Comparison of ENCODE assay signal across 36 cellular contexts in genomic region chr17:45808845-45809244, GRCh38. TPM values are rescaled to one million over a fixed set of nuclear protein-coding genes. Genes with fewer than 3 reads are reported as not detected.
"Had no signal": no experiment of that assay in that cellular context is flagged by ENCODE, and none has a peak within 500 bp of the region (broad histone marks: within the 10 kb centered on the region; RNA-seq: fewer than 3 reads in every experiment).

No MANE protein-coding gene starts in this region.

- H3K4me1 ChIP-seq: esophagus muscularis mucosa, foreskin keratinocyte, gastroesophageal sphincter, heart right ventricle, left lung, psoas muscle, sigmoid colon, tibial nerve, upper lobe of left lung had no signal

- H3K4me1 Mint-ChIP-seq: mesothelial cell of epicardium, naive B cell had no signal

- H3K36me3 Mint-ChIP-seq: mesothelial cell of epicardium; naive B cell; natural killer cell treated with Interleukin-12 subunit alpha and Interleukin-12 subunit beta and Interleukin-15 and Interleukin-18, amount 100 ng/mL, for 72 hours; stimulated activated naive B cell treated with anti-CD40 and anti-IgM and Interleukin-4, amounts not matched to agents 10 μg/mL and 1 μg/mL and 100 μg/mL, for 72 hours had no signal

- H3K9me3 Mint-ChIP-seq: naive B cell; natural killer cell treated with Interleukin-12 subunit alpha and Interleukin-12 subunit beta and Interleukin-15 and Interleukin-18, amount 100 ng/mL, for 72 hours; neural crest cell; stimulated activated naive B cell treated with anti-CD40 and anti-IgM and Interleukin-4, amounts not matched to agents 10 μg/mL and 1 μg/mL and 100 μg/mL, for 72 hours; stimulated activated naive CD8-positive, alpha-beta T cell treated with anti-CD3 and anti-CD28 coated beads, Interleukin-15, Interleukin-2, amounts not matched to agents 100 ng/mL and 50 ng/mL, for 24 hours had no signal

- H3K4me3 Mint-ChIP-seq: mesothelial cell of epicardium; naive B cell; natural killer cell treated with Interleukin-12 subunit alpha and Interleukin-12 subunit beta and Interleukin-15 and Interleukin-18, amount 100 ng/mL, for 72 hours; neural crest cell; stimulated activated naive B cell treated with anti-CD40 and anti-IgM and Interleukin-4, amounts not matched to agents 10 μg/mL and 1 μg/mL and 100 μg/mL, for 72 hours; stimulated activated naive CD8-positive, alpha-beta T cell treated with anti-CD3 and anti-CD28 coated beads, Interleukin-15, Interleukin-2, amounts not matched to agents 100 ng/mL and 50 ng/mL, for 24 hours had no signal

- H3K9me3 ChIP-seq: esophagus muscularis mucosa, gastroesophageal sphincter, heart right ventricle, left lung, mucosa of descending colon, ovary, psoas muscle, sigmoid colon, thoracic aorta, tibial nerve, upper lobe of left lung had no signal

- H3K4me3 ChIP-seq: coronary artery, esophagus muscularis mucosa, gastroesophageal sphincter, heart right ventricle, left lung, mucosa of descending colon, ovary, psoas muscle, sigmoid colon, thoracic aorta, tibial nerve, upper lobe of left lung had no signal

- H3K27ac Mint-ChIP-seq: mesothelial cell of epicardium; naive B cell; natural killer cell treated with Interleukin-12 subunit alpha and Interleukin-12 subunit beta and Interleukin-15 and Interleukin-18, amount 100 ng/mL, for 72 hours; stimulated activated naive B cell treated with anti-CD40 and anti-IgM and Interleukin-4, amounts not matched to agents 10 μg/mL and 1 μg/mL and 100 μg/mL, for 72 hours; stimulated activated naive CD8-positive, alpha-beta T cell treated with anti-CD3 and anti-CD28 coated beads, Interleukin-15, Interleukin-2, amounts not matched to agents 100 ng/mL and 50 ng/mL, for 24 hours had no signal

- DNase-seq: dermis blood vessel endothelial cell; effector memory CD4-positive, alpha-beta T cell; foreskin keratinocyte; heart right ventricle; hippocampal formation; left cardiac atrium; mesenchymal stem cell; mucosa of descending colon; naive B cell; nucleus accumbens; ovary; posterior cingulate gyrus; psoas muscle; sigmoid colon; stimulated activated CD4-positive, alpha-beta T cell treated with anti-CD3 and anti-CD28 coated beads, Interleukin-2, amount 100 ng/mL, for 24 hours; stimulated activated naive B cell treated with anti-CD40 and anti-IgM and Interleukin-4, amounts not matched to agents 10 μg/mL and 1 μg/mL and 100 μg/mL, for 72 hours had no signal

- H3K27me3 ChIP-seq: ovary, upper lobe of left lung had no signal

- H3K27ac ChIP-seq: coronary artery, esophagus muscularis mucosa, foreskin keratinocyte, gastroesophageal sphincter, heart right ventricle, left lung, ovary, psoas muscle, sigmoid colon, thoracic aorta, tibial nerve, upper lobe of left lung had no signal

- H3K36me3 ChIP-seq: esophagus muscularis mucosa, gastroesophageal sphincter, heart right ventricle, left lung, ovary, sigmoid colon, thoracic aorta, tibial nerve, upper lobe of left lung had no signal

- ATAC-seq: foreskin keratinocyte; gastroesophageal sphincter; heart right ventricle; left cardiac atrium; left lung; mucosa of descending colon; psoas muscle; stimulated activated naive B cell treated with anti-CD40 and anti-IgM and Interleukin-4, amounts not matched to agents 10 μg/mL and 1 μg/mL and 100 μg/mL, for 72 hours had no signal

RNA-seq across cellular contexts. Expression of gene CRHR1, which starts 24.7 kb away (rescaled TPM):
- total RNA-seq: dermis blood vessel endothelial cell; endothelial cell of umbilical vein; epithelial cell of proximal tubule; fibroblast of lung; foreskin keratinocyte; kidney epithelial cell; left cardiac atrium; left lung; lung microvascular endothelial cell; mucosa of descending colon; natural killer cell treated with Interleukin-12 subunit alpha and Interleukin-12 subunit beta and Interleukin-15 and Interleukin-18, amount 100 ng/mL, for 72 hours; renal cortical epithelial cell; right cardiac atrium; thoracic aorta; tibial nerve; upper lobe of left lung had no signal

RNA-seq across cellular contexts. Expression of gene SPPL2C, which starts 35.8 kb away (rescaled TPM):
- total RNA-seq: dermis blood vessel endothelial cell; endothelial cell of umbilical vein; epithelial cell of proximal tubule; esophagus muscularis mucosa; fibroblast of lung; foreskin keratinocyte; gastroesophageal sphincter; heart right ventricle; kidney epithelial cell; left cardiac atrium; left lung; lower leg skin; lung microvascular endothelial cell; mesothelial cell of epicardium; mucosa of descending colon; natural killer cell treated with Interleukin-12 subunit alpha and Interleukin-12 subunit beta and Interleukin-15 and Interleukin-18, amount 100 ng/mL, for 72 hours; neural crest cell; ovary; psoas muscle; renal cortical epithelial cell; right cardiac atrium; sigmoid colon; skeletal muscle tissue; thoracic aorta; tibial nerve; upper lobe of left lung had no signal
